ENCODE assay signal across 24 cellular contexts in the genomic region with DNA sequence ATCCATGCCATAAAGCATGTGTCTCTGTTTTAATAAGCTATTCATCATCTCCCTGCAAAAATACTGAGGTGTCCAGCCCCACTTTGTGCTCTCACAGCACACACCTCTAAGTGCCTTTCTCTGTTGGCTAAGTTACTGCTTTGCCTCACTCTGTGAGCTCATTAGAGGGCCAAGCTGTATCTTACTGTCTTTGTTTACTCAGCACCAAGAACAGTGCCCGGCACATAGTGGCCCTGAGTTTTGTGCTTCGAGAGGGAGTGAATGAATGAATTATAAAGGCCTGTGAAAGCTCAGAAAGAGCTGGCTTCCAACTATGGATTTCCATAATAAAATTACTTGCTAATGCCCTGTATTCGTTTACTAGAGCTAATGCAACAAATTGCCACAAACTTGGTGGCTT.
"Had no signal": no experiment of that assay in that cellular context is flagged by ENCODE, and none has a peak within 500 bp of the region (broad histone marks: within the 10 kb centered on the region; RNA-seq: fewer than 3 reads in every experiment).

No MANE protein-coding gene starts in this region.

- H3K9me3 ChIP-seq: esophagus muscularis mucosa, gastrocnemius medialis, mucosa of descending colon, ovary, testis, tibial nerve had no signal

- H3K4me1 ChIP-seq: esophagus muscularis mucosa, heart right ventricle, spleen, testis, tibial nerve had no signal

- H3K36me3 ChIP-seq: esophagus muscularis mucosa, gastrocnemius medialis, heart right ventricle, ovary, spleen, tibial nerve had no signal

- H3K27ac Mint-ChIP-seq: natural killer cell; progenitor cell of endocrine pancreas; stimulated activated naive B cell treated with anti-CD40 and anti-IgM and Interleukin-4, amounts not matched to agents 10 μg/mL and 1 μg/mL and 100 μg/mL, for 72 hours had no signal

- H3K27ac ChIP-seq: epithelial cell of prostate, esophagus muscularis mucosa, gastrocnemius medialis, heart right ventricle, ovary, spleen, testis, tibial nerve had no signal

- H3K27me3 ChIP-seq: esophagus muscularis mucosa, gastrocnemius medialis, ovary, testis, tibial nerve had no signal

- ATAC-seq: gastrocnemius medialis; heart right ventricle; left ventricle myocardium superior; mucosa of descending colon; natural killer cell; sciatic nerve; stimulated activated naive B cell treated with anti-CD40 and anti-IgM and Interleukin-4, amounts not matched to agents 10 μg/mL and 1 μg/mL and 100 μg/mL, for 72 hours; stimulated activated naive CD8-positive, alpha-beta T cell treated with anti-CD3 and anti-CD28 coated beads, Interleukin-15, amount 100 ng/mL, for 72 hours had no signal

- H3K4me3 ChIP-seq: esophagus muscularis mucosa, gastrocnemius medialis, heart right ventricle, lung, mucosa of descending colon, ovary, spleen, testis, tibial nerve had no signal

- H3K4me1 Mint-ChIP-seq: natural killer cell; stimulated activated naive B cell treated with anti-CD40 and anti-IgM and Interleukin-4, amounts not matched to agents 10 μg/mL and 1 μg/mL and 100 μg/mL, for 72 hours; stimulated activated naive CD8-positive, alpha-beta T cell treated with anti-CD3 and anti-CD28 coated beads, Interleukin-15, amount 100 ng/mL, for 72 hours had no signal

- H3K4me3 Mint-ChIP-seq: natural killer cell; neural crest cell; stimulated activated naive B cell treated with anti-CD40 and anti-IgM and Interleukin-4, amounts not matched to agents 10 μg/mL and 1 μg/mL and 100 μg/mL, for 72 hours; stimulated activated naive CD8-positive, alpha-beta T cell treated with anti-CD3 and anti-CD28 coated beads, Interleukin-15, amount 100 ng/mL, for 72 hours had no signal

- FAIRE-seq: keratinocyte had no signal

- H3K36me3 Mint-ChIP-seq: natural killer cell; stimulated activated naive B cell treated with anti-CD40 and anti-IgM and Interleukin-4, amounts not matched to agents 10 μg/mL and 1 μg/mL and 100 μg/mL, for 72 hours had no signal

- DNase-seq: effector memory CD4-positive, alpha-beta T cell; gastrocnemius medialis; heart right ventricle; hypothalamus; left ventricle myocardium superior; mesenchymal stem cell; mucosa of descending colon; natural killer cell; ovary; spleen; stimulated activated CD4-positive, alpha-beta T cell treated with anti-CD3 and anti-CD28 coated beads, Interleukin-15, amount 100 ng/mL, for 24 hours; stimulated activated CD4-positive, alpha-beta T cell treated with anti-CD3 and anti-CD28 coated beads, Interleukin-1b, Interleukin-23, amount 100 ng/mL, for 48 hours; stimulated activated CD4-positive, alpha-beta T cell treated with anti-CD3 and anti-CD28 coated beads, Interleukin-4, amount 100 ng/mL, for 4 hours; stimulated activated naive B cell treated with anti-CD40 and anti-IgM and Interleukin-4, amounts not matched to agents 10 μg/mL and 1 μg/mL and 100 μg/mL, for 72 hours; stimulated activated naive CD8-positive, alpha-beta T cell treated with anti-CD3 and anti-CD28 coated beads, Interleukin-15, amount 100 ng/mL, for 72 hours; testis had no signal
